ENCODE assay signal across 8 cellular contexts in genomic region chr4:182449960-182450359, GRCh38.
DNase-seq lines count a peak whose midpoint lies in the region; ATAC-seq and TF ChIP-seq lines count a peak whose summit lies in the region.

No MANE protein-coding gene starts in this region.

- no peak overlapping the region for H3K27ac Mint-ChIP-seq in stimulated activated effector memory CD8-positive, alpha-beta T cell treated with anti-CD3 and anti-CD28 coated beads, Interleukin-12 subunit alpha, Interleukin-12 subunit beta, amount 100 ng/mL, for 72 hours

- no peak for TF ChIP-seq POLR2A in Peyer's patch (IDR thresholded peaks at IDR 0.05)

- TF ChIP-seq RAD21 in SK-N-SH (IDR thresholded peaks at IDR 0.05; ENCODE audit: low read length): no peak

- no peaks in the 10 kb centered on the region for H3K9me2 ChIP-seq in SK-N-SH

- H3K9me3 ChIP-seq in ES-I3 (ENCODE audit: control insufficient read depth, insufficient read depth, low read length) (no peaks in the 10 kb centered on the region), SK-N-SH (no peaks in the 10 kb centered on the region), Peyer's patch (no peaks in the 10 kb centered on the region)

- H2AFZ ChIP-seq in SK-N-SH (ENCODE audit: low read depth): peak overlapping the region; percentile 79

- TF ChIP-seq CTCF in SK-N-SH (IDR thresholded peaks at IDR 0.05) (no peak), fibroblast of pulmonary artery (IDR thresholded peaks at IDR 0.05; ENCODE audit: low read length, missing control alignments) (no peak), retinal pigment epithelial cell (conservative IDR thresholded peaks at IDR 0.05; ENCODE audit: low read depth, low read length) (no peak), Peyer's patch (IDR thresholded peaks at IDR 0.05) (no peak)

- peaks cover 4% of the 10 kb centered on the region for H3F3A ChIP-seq in SK-N-SH (replicated peaks; ENCODE audit: insufficient read depth)

- peaks cover 10% of the 10 kb centered on the region; the same call in 1 of the 2 replicates for H3K79me2 ChIP-seq in SK-N-SH (ENCODE audit: insufficient read depth)

- no peak overlapping the region for H3K4me3 Mint-ChIP-seq in stimulated activated effector memory CD8-positive, alpha-beta T cell treated with anti-CD3 and anti-CD28 coated beads, Interleukin-12 subunit alpha, Interleukin-12 subunit beta, amount 100 ng/mL, for 72 hours

- H3K4me1 ChIP-seq in ES-I3 (ENCODE audit: insufficient read depth, low read length) (peaks cover 10% of the 10 kb centered on the region), SK-N-SH (ENCODE audit: control insufficient read depth in 1 of 2, insufficient read depth in 2 of 2, low read depth in 1 of 2, low read length in 1 of 2) (peaks cover 0 to 3% of the 10 kb centered on the region in 2 experiments; a peak in 3 of 4 replicates), Peyer's patch (peaks cover 0 to 10% (median 4%) of the 10 kb centered on the region in 4 donors)

- H4K20me1 ChIP-seq in SK-N-SH (ENCODE audit: insufficient read depth): no peaks in the 10 kb centered on the region

- H3K9ac ChIP-seq in ES-I3 (ENCODE audit: low read depth, low read length): peak overlapping the region; percentile 90
- H3K9ac ChIP-seq in SK-N-SH: peak overlapping the region; percentile 66

- WGBS in SK-N-SH (ENCODE audit: low lambda C conversion rate): 7% methylated on average over 3 of the region's 3 CpGs

- H3K36me3 ChIP-seq in ES-I3 (ENCODE audit: insufficient read depth, low read length): no peaks in the 10 kb centered on the region
- no peaks in the 10 kb centered on the region for H3K36me3 ChIP-seq in SK-N-SH (replicated peaks in 1 of 2; ENCODE audit: control insufficient read depth in 1 of 2, insufficient read depth in 2 of 2, low read length in 1 of 2)
- H3K36me3 ChIP-seq in Peyer's patch: no peaks in the 10 kb centered on the region

- H3K4me3 ChIP-seq in SK-N-SH (ENCODE audit: low read depth in 2 of 2, low read length in 1 of 2): peak overlapping the region; percentile 80 to 82
- peak overlapping the region; percentile 61 for H3K4me3 ChIP-seq in fibroblast of pulmonary artery (replicated peaks; ENCODE audit: low read depth, low read length)
- peak overlapping the region; percentile 78 for H3K4me3 ChIP-seq in retinal pigment epithelial cell (ENCODE audit: low read length)
- H3K4me3 ChIP-seq in Peyer's patch: peak overlapping the region in 1 of 4 donors; percentile 62

- H3K27me3 ChIP-seq in SK-N-SH (ENCODE audit: insufficient read depth) (no peaks in the 10 kb centered on the region), Peyer's patch (peaks cover 0 to 10% of the 10 kb centered on the region in 2 donors)

- H3K4me2 ChIP-seq in SK-N-SH: peak overlapping the region; percentile 81

- H3K4me1 Mint-ChIP-seq in stimulated activated effector memory CD8-positive, alpha-beta T cell treated with anti-CD3 and anti-CD28 coated beads, Interleukin-12 subunit alpha, Interleukin-12 subunit beta, amount 100 ng/mL, for 72 hours: peaks cover 14% of the 10 kb centered on the region

- H3K27ac ChIP-seq in SK-N-SH (ENCODE audit: low read depth in 2 of 2, low read length in 1 of 2) (peak overlapping the region; percentile 40 to 87; a peak in 3 of 4 replicates), Peyer's patch (no peak overlapping the region)

- no peaks in the 10 kb centered on the region for H3K36me3 Mint-ChIP-seq in stimulated activated effector memory CD8-positive, alpha-beta T cell treated with anti-CD3 and anti-CD28 coated beads, Interleukin-12 subunit alpha, Interleukin-12 subunit beta, amount 100 ng/mL, for 72 hours

- POLR2A ChIA-PET in SK-N-SH (lab: Yijun Ruan, JAX): interaction anchor here (0.9 kb wide), 1 partner anchor 10 kb away, joined by 4 read pairs; no protein-coding TSS in a partner anchor

- DNase-seq in SK-N-SH (no peak), fibroblast of pulmonary artery (ENCODE audit: low read depth) (no peak), retinal pigment epithelial cell (ENCODE audit: low read depth) (no peak), Peyer's patch (no peak)
- DNase-seq in stimulated activated effector memory CD8-positive, alpha-beta T cell treated with anti-CD3 and anti-CD28 coated beads, Interleukin-12 subunit alpha, Interleukin-12 subunit beta, amount 100 ng/mL, for 72 hours (ENCODE audit: low spot score in 2 of 2): no peak

- CTCF ChIA-PET in SK-N-SH (lab: Yijun Ruan, JAX): interaction anchor here (0.9 to 1.9 kb wide), 2 partner anchors 475 to 488 kb away, joined by 3 to 5 read pairs; no protein-coding TSS in a partner anchor

- ATAC-seq in HG02852 (IDR thresholded peaks at IDR 0.05; ENCODE audit: unreplicated experiment): no peak
- ATAC-seq in HG02981 (IDR thresholded peaks at IDR 0.05; ENCODE audit: unreplicated experiment): no peak
- ATAC-seq in stimulated activated effector memory CD8-positive, alpha-beta T cell treated with anti-CD3 and anti-CD28 coated beads, Interleukin-12 subunit alpha, Interleukin-12 subunit beta, amount 100 ng/mL, for 72 hours: no peak

- no peak for TF ChIP-seq EP300 in SK-N-SH (IDR thresholded peaks at IDR 0.05; ENCODE audit: borderline replicate concordance in 1 of 2, low read depth in 1 of 2, low read length in 1 of 2)

- H3K9me3 Mint-ChIP-seq in stimulated activated effector memory CD8-positive, alpha-beta T cell treated with anti-CD3 and anti-CD28 coated beads, Interleukin-12 subunit alpha, Interleukin-12 subunit beta, amount 100 ng/mL, for 72 hours: no peaks in the 10 kb centered on the region

TF ChIP-seq in SK-N-SH, 30 proteins besides CTCF, POLR2A, EP300 and RAD21:
- TF ChIP-seq SMC3 (IDR thresholded peaks at IDR 0.05; ENCODE audit: low read depth, low read length): no peak
- no peak for TF ChIP-seq GATA2 (CRISPR knock-in tag; IDR thresholded peaks at IDR 0.05)
- no peak for TF ChIP-seq RXRA (IDR thresholded peaks at IDR 0.05; ENCODE audit: borderline replicate concordance, low read depth)
- TF ChIP-seq RCOR1 (IDR thresholded peaks at IDR 0.05; ENCODE audit: low read length): no peak
- no peak for TF ChIP-seq MAX (IDR thresholded peaks at IDR 0.05; ENCODE audit: low read depth)
- no peak for TF ChIP-seq PBX3 (IDR thresholded peaks at IDR 0.05)
- peak; percentile 50; the same call in 1 of the 2 replicates for TF ChIP-seq TCF12 (IDR thresholded peaks at IDR 0.05)
- TF ChIP-seq MEF2A (IDR thresholded peaks at IDR 0.05; ENCODE audit: borderline replicate concordance, low read depth): no peak
- TF ChIP-seq GABPA (IDR thresholded peaks at IDR 0.05; ENCODE audit: low read depth): no peak
- TF ChIP-seq REST (IDR thresholded peaks at IDR 0.05; ENCODE audit: low read depth, low read length): no peak
- no peak for TF ChIP-seq CHD2 (IDR thresholded peaks at IDR 0.05; ENCODE audit: low read length, partially characterized antibody)
- 0 out of 2 replicates have a peak, but pooled peaks have one; percentile 30 for TF ChIP-seq MXI1 (IDR thresholded peaks at IDR 0.05; ENCODE audit: low read depth, low read length)

Comparison
In these comparisons a context has a peak if more than half of its experiments do, and no peak if none do; other contexts are left out.
1. H3K27ac ChIP-seq: peak in SK-N-SH (2 of 2); none in Peyer's patch (0 of 4).